8 cellular contexts compared by ENCODE assay signal in genomic region chr17:43900183-43900857, GRCh38. TPM values are rescaled to one million over a fixed set of nuclear protein-coding genes. Genes with fewer than 3 reads are reported as not detected.
DNase-seq lines count a peak whose midpoint lies in the region; ATAC-seq and TF ChIP-seq lines count a peak whose summit lies in the region.

No MANE protein-coding gene starts in this region.

- DNase-seq in LoVo (ENCODE audit: low spot score): peak; percentile 90
- peak; percentile 86 for DNase-seq in RPMI8226
- peak; percentile 77 for DNase-seq in fibroblast of pulmonary artery (ENCODE audit: low read depth)
- DNase-seq in naive thymus-derived CD4-positive, alpha-beta T cell: peak; percentile 63 to 83 (median 78)
- DNase-seq in stimulated activated CD8-positive, alpha-beta memory T cell treated with anti-CD3 and anti-CD28 coated beads, Interleukin-7, amount 100 ng/mL, for 48 hours (ENCODE audit: extremely low read depth in 1 of 2, low read depth in 1 of 2): peak; percentile 52 to 81

- H3K9me3 ChIP-seq in naive thymus-derived CD4-positive, alpha-beta T cell (ENCODE audit: control insufficient read depth in 2 of 3, low read length in 3 of 3): no peaks in the 10 kb centered on the region

- H3K4me1 ChIP-seq in naive thymus-derived CD4-positive, alpha-beta T cell (ENCODE audit: control insufficient read depth in 2 of 2, insufficient read depth in 2 of 2, low read length in 2 of 2): peaks cover 0 to 7% of the 10 kb centered on the region in 2 donors

- no peaks in the 10 kb centered on the region for H3K36me3 ChIP-seq in naive thymus-derived CD4-positive, alpha-beta T cell (ENCODE audit: control insufficient read depth in 2 of 3, insufficient read depth in 3 of 3, low read length in 3 of 3)

- no peak overlapping the region for H3K27ac ChIP-seq in naive thymus-derived CD4-positive, alpha-beta T cell (ENCODE audit: low read depth, low read length)

- no peaks in the 10 kb centered on the region for H3K36me3 Mint-ChIP-seq in activated T-helper 17 cell treated with anti-CD3 and anti-CD28 coated beads, Interleukin-2, amount 50 U/mL, for 72 hours (ENCODE audit: low read depth)
- H3K36me3 Mint-ChIP-seq in naive thymus-derived CD4-positive, alpha-beta T cell: peaks cover 0 to 19% (median 0%) of the 10 kb centered on the region in 5 donors

- ATAC-seq in GM18520 (IDR thresholded peaks at IDR 0.05; ENCODE audit: unreplicated experiment) (peak; percentile 65), GM21367 (IDR thresholded peaks at IDR 0.05; ENCODE audit: unreplicated experiment) (no peak)
- peak; percentile 100 for ATAC-seq in activated T-helper 17 cell treated with anti-CD3 and anti-CD28 coated beads, Interleukin-2, amount 50 U/mL, for 72 hours (replicated peaks)
- ATAC-seq in naive thymus-derived CD4-positive, alpha-beta T cell: peak; percentile 99

- H3K27me3 Mint-ChIP-seq in activated T-helper 17 cell treated with anti-CD3 and anti-CD28 coated beads, Interleukin-2, amount 50 U/mL, for 72 hours: peaks cover 20% of the 10 kb centered on the region
- peaks cover 0 to 43% (median 0%) of the 10 kb centered on the region in 5 donors for H3K27me3 Mint-ChIP-seq in naive thymus-derived CD4-positive, alpha-beta T cell

- no peak for TF ChIP-seq CTCF in fibroblast of pulmonary artery (IDR thresholded peaks at IDR 0.05; ENCODE audit: low read length, missing control alignments)

- POLR2A ChIA-PET in naive thymus-derived CD4-positive, alpha-beta T cell (lab: Charles Lee): interaction anchor here (1.1 kb wide), 1 partner anchor 10 kb away, joined by 3 read pairs; no protein-coding TSS in a partner anchor

- intact Hi-C loops in naive thymus-derived CD4-positive, alpha-beta T cell (cut with micrococcal nuclease): loop anchor here in 1 of 2 donors (1.0 kb wide), 1 partner anchor 8 kb away; no protein-coding TSS in a partner anchor

- peak overlapping the region; percentile 74 for H3K4me3 Mint-ChIP-seq in activated T-helper 17 cell treated with anti-CD3 and anti-CD28 coated beads, Interleukin-2, amount 50 U/mL, for 72 hours
- peak overlapping the region; percentile 80 to 89 (median 86) for H3K4me3 Mint-ChIP-seq in naive thymus-derived CD4-positive, alpha-beta T cell

- peak overlapping the region; percentile 15 for H3K27ac Mint-ChIP-seq in activated T-helper 17 cell treated with anti-CD3 and anti-CD28 coated beads, Interleukin-2, amount 50 U/mL, for 72 hours
- H3K27ac Mint-ChIP-seq in naive thymus-derived CD4-positive, alpha-beta T cell: peak overlapping the region in 3 of 9 donors; percentile 51 to 75 (median 54)

- no peaks in the 10 kb centered on the region for H3K9me3 Mint-ChIP-seq in activated T-helper 17 cell treated with anti-CD3 and anti-CD28 coated beads, Interleukin-2, amount 50 U/mL, for 72 hours
- H3K9me3 Mint-ChIP-seq in naive thymus-derived CD4-positive, alpha-beta T cell: no peaks in the 10 kb centered on the region

- H3K4me1 Mint-ChIP-seq in activated T-helper 17 cell treated with anti-CD3 and anti-CD28 coated beads, Interleukin-2, amount 50 U/mL, for 72 hours: peaks cover 8% of the 10 kb centered on the region
- H3K4me1 Mint-ChIP-seq in naive thymus-derived CD4-positive, alpha-beta T cell: peaks cover 6 to 22% (median 12%) of the 10 kb centered on the region in 7 donors

- CTCF ChIA-PET in naive thymus-derived CD4-positive, alpha-beta T cell (lab: Charles Lee): interaction anchor here (1.1 to 2.3 kb wide), 3 partner anchors 17 to 22 kb away, joined by 3 to 6 read pairs (median 6); no protein-coding TSS in a partner anchor

- H3K27me3 ChIP-seq in naive thymus-derived CD4-positive, alpha-beta T cell (ENCODE audit: control insufficient read depth in 2 of 2, insufficient read depth in 2 of 2, low read length in 2 of 2): no peaks in the 10 kb centered on the region

- peak overlapping the region; percentile 47 for H3K4me3 ChIP-seq in fibroblast of pulmonary artery (replicated peaks; ENCODE audit: low read depth, low read length)
- peak overlapping the region; percentile 43 for H3K4me3 ChIP-seq in naive thymus-derived CD4-positive, alpha-beta T cell (ENCODE audit: low read length)

RNA-seq across cellular contexts. Expression of gene MPP2, which starts 7.0 kb away (rescaled TPM):
- total RNA-seq in activated T-helper 17 cell treated with anti-CD3 and anti-CD28 coated beads, Interleukin-2, amount 50 U/mL, for 72 hours: 1 to 10 TPM; 1.3 to 3.3 TPM
- total RNA-seq in naive thymus-derived CD4-positive, alpha-beta T cell: 1 to 10 TPM in 4 of 5 experiments, under 1 TPM in 1; 0.24 to 9.3 (median 3.7) TPM
- 1 to 10 TPM; 1.3 to 2.2 TPM for polyA plus RNA-seq in naive thymus-derived CD4-positive, alpha-beta T cell

RNA-seq across cellular contexts. Expression of gene PPY, which starts 42.0 kb away (rescaled TPM):
- 1 to 10 TPM in 1 of 2 donors, under 1 TPM in 1; 0.90 to 1.9 TPM for total RNA-seq in activated T-helper 17 cell treated with anti-CD3 and anti-CD28 coated beads, Interleukin-2, amount 50 U/mL, for 72 hours
- not detected for total RNA-seq in naive thymus-derived CD4-positive, alpha-beta T cell
- polyA plus RNA-seq in naive thymus-derived CD4-positive, alpha-beta T cell: not detected

RNA-seq across cellular contexts. Expression of gene CD300LG, which starts 53.3 kb away (rescaled TPM):
- not detected for total RNA-seq in activated T-helper 17 cell treated with anti-CD3 and anti-CD28 coated beads, Interleukin-2, amount 50 U/mL, for 72 hours
- not detected for total RNA-seq in naive thymus-derived CD4-positive, alpha-beta T cell
- not detected for polyA plus RNA-seq in naive thymus-derived CD4-positive, alpha-beta T cell

RNA-seq across cellular contexts. Expression of gene PYY, which starts 53.4 kb away (rescaled TPM):
- total RNA-seq in activated T-helper 17 cell treated with anti-CD3 and anti-CD28 coated beads, Interleukin-2, amount 50 U/mL, for 72 hours: not detected
- not detected for total RNA-seq in naive thymus-derived CD4-positive, alpha-beta T cell
- polyA plus RNA-seq in naive thymus-derived CD4-positive, alpha-beta T cell: not detected
